In genomic region chr5:76209297-76209696, GRCh38 we compare ENCODE assay signal across 19 cellular contexts.
DNase-seq lines count a peak whose midpoint lies in the region; TF ChIP-seq lines count a peak whose summit lies in the region.
"Had no signal": no experiment of that assay in that cellular context is flagged by ENCODE, and none has a peak within 500 bp of the region (broad histone marks: within the 10 kb centered on the region; RNA-seq: fewer than 3 reads in every experiment).

No MANE protein-coding gene starts in this region.

- CTCF ChIA-PET in mammary epithelial cell (lab: Charles Lee; ENCODE audit: low non-redundant PET), result no interaction called here

- H3K79me2 ChIP-seq in mammary epithelial cell (ENCODE audit: insufficient read depth, low read length), result no peaks in the 10 kb centered on the region

- TF ChIP-seq CTCF in GM12872 (IDR thresholded peaks at IDR 0.05; ENCODE audit: insufficient read depth, low read depth, low read length) (peak; percentile 35; the same call in 1 of the 3 replicates), NB4 (IDR thresholded peaks at IDR 0.05; ENCODE audit: low read depth, low read length) (peak; percentile 30), endothelial cell (IDR thresholded peaks at IDR 0.05; ENCODE audit: unreplicated experiment) (peak; percentile 64), mammary epithelial cell (conservative IDR thresholded peaks at IDR 0.05 in 1 of 2, IDR thresholded peaks at IDR 0.05 in 1 of 2; ENCODE audit: extremely low read depth in 1 of 2, insufficient read depth in 1 of 2, low read depth in 1 of 2, low read length in 2 of 2) (no peak)

- 62% methylated on average over 2 of the region's 2 CpGs for WGBS in mammary epithelial cell (ENCODE audit: low coverage, missing lambda C conversion rate)

- no TSS peak for BruUV-seq in mammary epithelial cell (replicated peaks; lab: Mats Ljungman, UMichigan)

- H4K20me1 ChIP-seq in mammary epithelial cell (ENCODE audit: insufficient read depth, low read length), result no peaks in the 10 kb centered on the region

- in situ Hi-C loops in mammary epithelial cell (cut with MboI; ENCODE audit: low sequenced_read_pairs in 2 of 2), result no loop called here

- H3K27ac Mint-ChIP-seq in endothelial cell (ENCODE audit: unreplicated experiment), result no peak overlapping the region
- H3K27ac Mint-ChIP-seq: activated naive CD8-positive, alpha-beta T cell treated with anti-CD3 and anti-CD28 coated beads, Interleukin-2, amount 50 U/mL, for 24 hours; activated T-helper 17 cell treated with anti-CD3 and anti-CD28 coated beads, Interleukin-2, amount 50 U/mL, for 72 hours; naive thymus-derived CD8-positive, alpha-beta T cell had no signal

- H2AFZ ChIP-seq in mammary epithelial cell (ENCODE audit: low read depth, low read length), result no peak overlapping the region

- dilution Hi-C loops in mammary epithelial cell (cut with HindIII; ENCODE audit: low sequenced_read_pairs), result no loop called here

- H3K27me3 Mint-ChIP-seq in endothelial cell (ENCODE audit: unreplicated experiment), result no peaks in the 10 kb centered on the region
- H3K27me3 Mint-ChIP-seq: activated naive CD8-positive, alpha-beta T cell treated with anti-CD3 and anti-CD28 coated beads, Interleukin-2, amount 50 U/mL, for 24 hours; activated T-helper 17 cell treated with anti-CD3 and anti-CD28 coated beads, Interleukin-2, amount 50 U/mL, for 72 hours had no signal

- no peaks in the 10 kb centered on the region for H3K36me3 ChIP-seq in mammary epithelial cell (ENCODE audit: insufficient read depth, low read length)
- H3K36me3 ChIP-seq: cardiac muscle cell, esophagus squamous epithelium, suprapubic skin had no signal

- no peaks in the 10 kb centered on the region for H3K4me1 ChIP-seq in mammary epithelial cell (ENCODE audit: insufficient read depth, low read length)

- intact Hi-C loops in mammary epithelial cell (cut with micrococcal nuclease), result no loop called here

- no peaks in the 10 kb centered on the region for H3K36me3 Mint-ChIP-seq in endothelial cell (ENCODE audit: low read depth, unreplicated experiment)
- H3K36me3 Mint-ChIP-seq: naive thymus-derived CD8-positive, alpha-beta T cell had no signal

- no peak overlapping the region for H3K4me2 ChIP-seq in mammary epithelial cell (ENCODE audit: insufficient read depth, low read depth, low read length)

- H3K9ac ChIP-seq in mammary epithelial cell (ENCODE audit: insufficient read depth, low read length), result no peak overlapping the region

- peaks cover 6% of the 10 kb centered on the region for H3K4me1 Mint-ChIP-seq in endothelial cell (ENCODE audit: unreplicated experiment)
- H3K4me1 Mint-ChIP-seq: activated naive CD8-positive, alpha-beta T cell treated with anti-CD3 and anti-CD28 coated beads, Interleukin-2, amount 50 U/mL, for 24 hours; activated T-helper 17 cell treated with anti-CD3 and anti-CD28 coated beads, Interleukin-2, amount 50 U/mL, for 72 hours; naive thymus-derived CD8-positive, alpha-beta T cell had no signal

- H3K27ac ChIP-seq in mammary epithelial cell (ENCODE audit: insufficient read depth, low read depth, low read length), result no peak overlapping the region
- H3K27ac ChIP-seq: cardiac muscle cell, esophagus squamous epithelium, suprapubic skin had no signal

- H3K9me3 Mint-ChIP-seq in endothelial cell (ENCODE audit: unreplicated experiment), result no peaks in the 10 kb centered on the region

- peak; percentile 10 to 23 for DNase-seq in AML-193 (lab: John Stamatoyannopoulos, UW)
- peak; percentile 24 for DNase-seq in NB4 (ENCODE audit: low read depth)
- DNase-seq in endothelial cell (ENCODE audit: low spot score), result no peak
- DNase-seq in SKM-1 treated with dmso at 0.1 percent for 144 hours (lab: John Stamatoyannopoulos, UW; ENCODE audit: unreplicated experiment), result no peak
- no peak for DNase-seq in HCEC 1CT
- DNase-seq in NCI-H774 (lab: John Stamatoyannopoulos, UW), result no peak
- DNase-seq in mammary epithelial cell, result no peak
- DNase-seq: activated naive CD8-positive, alpha-beta T cell treated with anti-CD3 and anti-CD28 coated beads, Interleukin-2, amount 50 U/mL, for 24 hours; esophagus squamous epithelium; head of caudate nucleus; naive thymus-derived CD8-positive, alpha-beta T cell; NCI-H1048; NCI-H69; Right ventricle myocardium superior had no signal

- no peaks in the 10 kb centered on the region for H3K27me3 ChIP-seq in mammary epithelial cell (ENCODE audit: insufficient read depth, low read length)
- H3K27me3 ChIP-seq: cardiac muscle cell, suprapubic skin had no signal

- H3K9me3 ChIP-seq in mammary epithelial cell (replicated peaks; ENCODE audit: insufficient read depth, low read length), result no peaks in the 10 kb centered on the region
- H3K9me3 ChIP-seq: suprapubic skin had no signal

- H3K4me3 ChIP-seq in NB4 (ENCODE audit: low read depth, low read length) (no peak overlapping the region), mammary epithelial cell (replicated peaks in 1 of 3; ENCODE audit: insufficient read depth in 1 of 3, low read depth in 2 of 3, low read length in 3 of 3) (no peak overlapping the region)
- H3K4me3 ChIP-seq: cardiac muscle cell, esophagus squamous epithelium, lung, suprapubic skin had no signal

- no peak for TF ChIP-seq POLR2A in NB4 (IDR thresholded peaks at IDR 0.05; ENCODE audit: extremely low read depth, insufficient read length)

- H3K4me3 Mint-ChIP-seq in endothelial cell (ENCODE audit: unreplicated experiment), result no peak overlapping the region
- H3K4me3 Mint-ChIP-seq: activated naive CD8-positive, alpha-beta T cell treated with anti-CD3 and anti-CD28 coated beads, Interleukin-2, amount 50 U/mL, for 24 hours; activated T-helper 17 cell treated with anti-CD3 and anti-CD28 coated beads, Interleukin-2, amount 50 U/mL, for 72 hours; naive thymus-derived CD8-positive, alpha-beta T cell had no signal

Comparison
In these comparisons a context has a peak if more than half of its experiments do, and no peak if none do; other contexts are left out.
1. DNase-seq: peak in AML-193 (2 of 2) and NB4 (single experiment); none in endothelial cell (single experiment), SKM-1 treated with dmso at 0.1 percent for 144 hours (single experiment), HCEC 1CT (single experiment), NCI-H774 (single experiment) and mammary epithelial cell (single experiment).
2. CTCF ChIP-seq: peak in GM12872 (single experiment), NB4 (single experiment) and endothelial cell (single experiment); none in mammary epithelial cell (0 of 2).